Comparison of ENCODE assay signal across 8 cellular contexts in the genomic region with DNA sequence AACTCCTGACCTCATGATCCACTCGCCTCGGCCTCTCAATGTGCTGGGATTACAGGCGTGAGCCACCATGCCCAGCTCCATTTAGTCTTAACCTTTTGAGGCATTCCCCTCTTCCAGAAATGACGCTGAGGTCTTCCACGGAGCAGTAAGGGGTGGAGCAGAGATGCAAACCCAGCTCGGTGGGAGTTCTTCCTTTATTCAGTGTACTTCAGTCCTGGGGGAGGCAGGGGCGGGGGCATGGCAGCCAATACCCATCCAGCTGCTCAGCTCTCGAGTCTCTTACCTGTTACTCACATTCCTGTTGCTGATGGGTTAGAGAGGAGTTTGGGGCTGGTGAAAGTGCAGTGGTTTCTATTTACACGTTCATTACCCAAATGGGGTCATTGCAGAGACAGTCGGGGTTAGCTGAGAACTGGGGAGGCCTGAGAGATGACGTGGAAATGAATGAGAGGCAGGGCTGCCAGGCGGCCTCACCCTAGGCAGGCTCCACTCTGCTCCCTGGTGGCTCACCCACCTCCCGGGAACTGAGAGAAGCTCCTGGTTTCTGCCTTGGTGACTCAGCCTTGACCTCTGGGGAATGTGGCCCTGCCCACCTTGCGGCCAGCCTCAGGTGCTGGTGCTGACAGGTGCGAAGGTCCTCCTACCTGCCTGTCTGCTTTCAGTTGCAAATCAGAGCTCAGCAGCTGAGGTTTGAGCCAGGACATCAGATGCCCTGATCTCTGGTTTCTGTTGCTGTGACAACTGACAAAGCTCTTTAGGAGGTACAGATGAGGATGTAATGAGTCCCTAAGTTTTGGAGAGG. TPM values are rescaled to one million over a fixed set of nuclear protein-coding genes. Genes with fewer than 3 reads are reported as not detected.
DNase-seq lines count a peak whose midpoint lies in the region; ATAC-seq and TF ChIP-seq lines count a peak whose summit lies in the region.

No MANE protein-coding gene starts in this region.

- H3K9ac ChIP-seq in neural progenitor cell: no peak overlapping the region

- peak overlapping the region; percentile 79 for H3K27ac Mint-ChIP-seq in neural progenitor cell

- intact Hi-C loops in esophagus muscularis mucosa (cut with DNase I): no loop called here

- no peaks in the 10 kb centered on the region for H3K9me3 ChIP-seq in esophagus muscularis mucosa
- H3K9me3 ChIP-seq in neural progenitor cell (ENCODE audit: low read depth): no peaks in the 10 kb centered on the region

- H3K27ac ChIP-seq in esophagus muscularis mucosa (replicated peaks in 1 of 4) (peak overlapping the region in 3 of 4 donors; percentile 63 to 72 (median 70)), neural progenitor cell (peak overlapping the region; percentile 29)

- H3K36me3 Mint-ChIP-seq in neural progenitor cell: peaks cover 28% of the 10 kb centered on the region

- peaks cover 25% of the 10 kb centered on the region for H3K4me1 Mint-ChIP-seq in neural progenitor cell

- TF ChIP-seq POLR2A in esophagus muscularis mucosa (IDR thresholded peaks at IDR 0.05; ENCODE audit: low read depth): no peak

- H3K9me3 Mint-ChIP-seq in neural progenitor cell: no peaks in the 10 kb centered on the region

- DNase-seq in GM12864 (ENCODE audit: low read depth) (no peak), NCI-H510A (lab: John Stamatoyannopoulos, UW) (peak; percentile 86), esophagus muscularis mucosa (ENCODE audit: extremely low spot score) (no peak), neural progenitor cell (ENCODE audit: low spot score) (no peak), NOMO-1 treated with dmso at 0.1 percent for 144 hours (lab: John Stamatoyannopoulos, UW; ENCODE audit: unreplicated experiment) (no peak), NCI-H2171 treated with DMSO at 0.1 percent for 48 hours (lab: John Stamatoyannopoulos, UW) (no peak), dedifferentiated amniotic fluid mesenchymal stem cell (ENCODE audit: extremely low spot score) (no peak)

- WGBS in esophagus muscularis mucosa: 83% methylated on average over 10 of the region's 15 CpGs

- ATAC-seq in HG02938 (IDR thresholded peaks at IDR 0.05; ENCODE audit: unreplicated experiment): no peak

- H3K4me3 ChIP-seq in GM12864 (ENCODE audit: low read depth, low read length) (no peak overlapping the region), esophagus muscularis mucosa (no peak overlapping the region), neural progenitor cell (no peak overlapping the region)

- no peak overlapping the region for H3K4me2 ChIP-seq in neural progenitor cell

- no peak for TF ChIP-seq EP300 in esophagus muscularis mucosa (IDR thresholded peaks at IDR 0.05)

- peaks cover 6% of the 10 kb centered on the region for H3F3A ChIP-seq in neural progenitor cell (ENCODE audit: low read depth)

- H3K27me3 Mint-ChIP-seq in neural progenitor cell (ENCODE audit: insufficient read depth, low read depth): peaks cover 5% of the 10 kb centered on the region

- H3K36me3 ChIP-seq in esophagus muscularis mucosa: peaks cover 17 to 54% (median 31%) of the 10 kb centered on the region in 4 donors
- H3K36me3 ChIP-seq in neural progenitor cell: no peaks in the 10 kb centered on the region

- no peaks in the 10 kb centered on the region for H3K27me3 ChIP-seq in esophagus muscularis mucosa
- no peaks in the 10 kb centered on the region for H3K27me3 ChIP-seq in neural progenitor cell

- peaks cover 24 to 45% (median 43%) of the 10 kb centered on the region in 4 donors for H3K4me1 ChIP-seq in esophagus muscularis mucosa
- peaks cover 3% of the 10 kb centered on the region for H3K4me1 ChIP-seq in neural progenitor cell

- peaks cover 10% of the 10 kb centered on the region for H4K20me1 ChIP-seq in neural progenitor cell (ENCODE audit: low read depth)

- no peaks in the 10 kb centered on the region for H3K79me2 ChIP-seq in neural progenitor cell (ENCODE audit: low read depth)

- TF ChIP-seq CTCF in GM12864 (IDR thresholded peaks at IDR 0.05; ENCODE audit: low read depth, low read length, missing control alignments) (peak; percentile 19), esophagus muscularis mucosa (IDR thresholded peaks at IDR 0.05) (peak in 1 of 3 experiments; percentile 23), neural progenitor cell (IDR thresholded peaks at IDR 0.05) (no peak)

- no peak overlapping the region for H3K4me3 Mint-ChIP-seq in neural progenitor cell

- H2AFZ ChIP-seq in neural progenitor cell (replicated peaks): no peak overlapping the region

RNA-seq across cellular contexts. Expression of gene ST14, which starts 13.4 kb away (rescaled TPM):
- total RNA-seq in esophagus muscularis mucosa: 1 to 10 TPM; 1.2 to 3.4 (median 2.6) TPM
- total RNA-seq in neural progenitor cell (ENCODE audit: low replicate concordance): 1.4 and 2.4 TPM in 2 replicates
